ENCODE assay signal across 8 cellular contexts in the genomic region with DNA sequence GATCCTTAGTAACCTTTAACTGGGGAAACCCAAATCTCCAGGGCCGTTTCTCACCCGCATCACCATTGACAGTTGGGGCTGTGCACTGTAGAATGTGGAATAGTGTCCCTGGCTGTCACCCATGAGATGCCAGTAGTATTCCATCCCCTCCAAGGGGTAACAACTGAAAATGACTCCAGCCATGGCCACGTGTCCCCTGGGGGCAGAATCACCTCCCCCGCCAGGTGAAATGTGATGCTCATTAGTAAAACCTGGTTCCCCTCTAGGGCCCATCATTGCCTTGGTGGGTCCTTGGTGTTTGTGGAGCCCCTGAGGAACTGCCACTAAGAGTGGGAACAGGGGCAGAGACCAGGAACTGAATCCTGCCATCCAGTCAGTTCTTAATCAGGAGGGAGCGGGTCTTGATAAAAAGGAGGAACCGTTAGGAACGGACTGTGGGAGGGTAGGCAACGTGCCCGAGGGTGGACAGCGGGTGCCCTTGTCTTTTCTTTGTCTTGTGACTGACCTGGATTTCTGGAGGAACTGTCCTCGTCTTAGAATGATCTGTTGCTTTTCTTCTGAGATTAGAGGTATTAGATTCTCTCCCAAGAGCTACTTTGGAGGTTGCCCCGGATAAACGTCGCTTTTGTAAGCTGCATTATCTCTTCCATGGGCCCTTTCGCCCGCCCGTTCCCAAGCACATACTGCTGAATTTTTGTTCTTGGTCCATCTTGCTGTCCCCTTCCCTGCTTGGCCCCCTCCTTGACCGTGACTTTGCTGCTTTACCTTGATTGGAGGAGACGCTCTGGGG. TPM values are rescaled to one million over a fixed set of nuclear protein-coding genes. Genes with fewer than 3 reads are reported as not detected.
A peak's percentile ranks its signal among the peaks of the same experiment; 100 is the strongest.
DNase-seq lines count a peak whose midpoint lies in the region; ATAC-seq and TF ChIP-seq lines count a peak whose summit lies in the region.

No MANE protein-coding gene starts in this region.

- no peaks in the 10 kb centered on the region for H3K9me3 Mint-ChIP-seq in endothelial cell (ENCODE audit: unreplicated experiment)

- TF ChIP-seq CTCF in RWPE1 (conservative IDR thresholded peaks at IDR 0.05; ENCODE audit: low read depth) (no peak), endothelial cell (IDR thresholded peaks at IDR 0.05; ENCODE audit: unreplicated experiment) (no peak)

- peaks cover 23% of the 10 kb centered on the region for H3K4me1 Mint-ChIP-seq in endothelial cell (ENCODE audit: unreplicated experiment)

- DNase-seq in COLO829 (ENCODE audit: low spot score) = peak; percentile 17
- DNase-seq in RWPE1 (ENCODE audit: low spot score) = no peak
- DNase-seq in epithelial cell of prostate (ENCODE audit: low read depth, low spot score) = no peak
- peak; percentile 77 for DNase-seq in pons (ENCODE audit: low spot score)
- DNase-seq in left lobe of liver (ENCODE audit: low spot score) = no peak
- DNase-seq in SIG-M5 (lab: John Stamatoyannopoulos, UW) = no peak
- no peak for DNase-seq in activated CD4-positive, alpha-beta T cell treated with anti-CD3 and anti-CD28 coated beads for 4 hours
- DNase-seq in endothelial cell (ENCODE audit: low spot score) = no peak

- H3K27ac ChIP-seq in RWPE1 = peak overlapping the region; percentile 95
- H3K27ac ChIP-seq in epithelial cell of prostate = peak overlapping the region; percentile 99

- CTCF ChIA-PET in RWPE1 (lab: Yijun Ruan, JAX) = interaction anchor here (0.7 to 1.3 kb wide), 2 partner anchors 108 to 156 kb away, joined by 3 to 4 read pairs; no protein-coding TSS in a partner anchor

- H3K4me3 Mint-ChIP-seq in endothelial cell (ENCODE audit: unreplicated experiment) = no peak overlapping the region

- peaks cover 4% of the 10 kb centered on the region for H3K36me3 Mint-ChIP-seq in endothelial cell (ENCODE audit: low read depth, unreplicated experiment)

- no peaks in the 10 kb centered on the region for H3K27me3 Mint-ChIP-seq in endothelial cell (ENCODE audit: unreplicated experiment)

- H3K27ac Mint-ChIP-seq in endothelial cell (ENCODE audit: unreplicated experiment) = no peak overlapping the region

- POLR2A ChIA-PET in RWPE1 (lab: Yijun Ruan, JAX; ENCODE audit: low non-redundant PET) = no interaction called here

- ATAC-seq in left lobe of liver = no peak

RNA-seq across cellular contexts. Expression of gene MYO9B, which starts 3.5 kb away (rescaled TPM):
- total RNA-seq in left lobe of liver (28.9 TPM), endothelial cell (ENCODE audit: unreplicated experiment) (62.4 TPM)

RNA-seq across cellular contexts. Expression of gene HAUS8, which starts 3.9 kb away (rescaled TPM):
- total RNA-seq in left lobe of liver (5.1 TPM), endothelial cell (ENCODE audit: unreplicated experiment) (6.9 TPM)

RNA-seq across cellular contexts. Expression of gene CPAMD8, which starts 52.5 kb away (rescaled TPM):
- total RNA-seq in left lobe of liver (1.3 TPM), endothelial cell (ENCODE audit: unreplicated experiment) (4.8 TPM)

Comparison
In these comparisons a context has a peak if more than half of its experiments do, and no peak if none do; other contexts are left out.
1. DNase-seq: peak in COLO829 (single experiment) and pons (single experiment); none in RWPE1 (single experiment), epithelial cell of prostate (single experiment), left lobe of liver (single experiment), SIG-M5 (single experiment), activated CD4-positive, alpha-beta T cell treated with anti-CD3 and anti-CD28 coated beads for 4 hours (0 of 2) and endothelial cell (single experiment).